18 cellular contexts compared by ENCODE assay signal in genomic region chr11:109046284-109046992, GRCh38.
A peak's percentile ranks its signal among the peaks of the same experiment; 100 is the strongest.
DNase-seq lines count a peak whose midpoint lies in the region; ATAC-seq and TF ChIP-seq lines count a peak whose summit lies in the region.
"Had no signal": no experiment of that assay in that cellular context is flagged by ENCODE, and none has a peak within 500 bp of the region (broad histone marks: within the 10 kb centered on the region; RNA-seq: fewer than 3 reads in every experiment).

No MANE protein-coding gene starts in this region.

- H4K8ac ChIP-seq in mesenchymal stem cell (ENCODE audit: low read length): no peak overlapping the region

- no peaks in the 10 kb centered on the region for H3K79me1 ChIP-seq in mesenchymal stem cell (replicated peaks; ENCODE audit: low read length, poor library complexity, severe bottlenecking)

- H3K4me3 Mint-ChIP-seq in WTC11: no peak overlapping the region
- no peak overlapping the region for H3K4me3 Mint-ChIP-seq in activated CD4-positive, alpha-beta memory T cell treated with anti-CD3 and anti-CD28 coated beads, Interleukin-2, amount 10 ng/mL, durations not matched to agents 7 days and 5 days
- H3K4me3 Mint-ChIP-seq: CD14-positive monocyte; CD4-positive, alpha-beta memory T cell had no signal

- ATAC-seq in SK-N-SH treated with all-trans-retinoic acid at 6 μM for 48 hours: no peak
- peak; percentile 60; the same call in 1 of the 2 replicates for ATAC-seq in WTC11
- ATAC-seq: A549, GM12878 had no signal

- H3K4ac ChIP-seq in mesenchymal stem cell (ENCODE audit: low read depth in 1 of 2, low read length in 2 of 2): no peak overlapping the region

- no peak for TF ChIP-seq POLR2A in ovary (IDR thresholded peaks at IDR 0.05)

- POLR2A ChIA-PET in SK-N-SH (lab: Yijun Ruan, JAX): no interaction called here
- POLR2A ChIA-PET in WTC11 (lab: Charles Lee): no interaction called here
- POLR2A ChIA-PET in activated CD4-positive, alpha-beta memory T cell treated with anti-CD3 and anti-CD28 coated beads, Interleukin-2, amount 10 ng/mL, durations not matched to agents 7 days and 5 days (lab: Charles Lee): no interaction called here

- TF ChIP-seq RAD21 in SK-N-SH (IDR thresholded peaks at IDR 0.05; ENCODE audit: low read length): no peak

- H3K9me3 ChIP-seq in SK-N-SH: no peaks in the 10 kb centered on the region
- no peaks in the 10 kb centered on the region for H3K9me3 ChIP-seq in mesenchymal stem cell (ENCODE audit: control insufficient read depth, low read length)
- no peaks in the 10 kb centered on the region for H3K9me3 ChIP-seq in ascending aorta
- H3K9me3 ChIP-seq in ovary: no peaks in the 10 kb centered on the region
- H3K9me3 ChIP-seq: A549, BLaER1, HAP-1 had no signal

- intact Hi-C loops in ascending aorta (cut with DNase I): no loop called here
- intact Hi-C loops in ovary (cut with DNase I): no loop called here

- no peaks in the 10 kb centered on the region for H3K36me3 Mint-ChIP-seq in WTC11
- H3K36me3 Mint-ChIP-seq in activated CD4-positive, alpha-beta memory T cell treated with anti-CD3 and anti-CD28 coated beads, Interleukin-2, amount 10 ng/mL, durations not matched to agents 7 days and 5 days (ENCODE audit: low read depth): no peaks in the 10 kb centered on the region
- H3K36me3 Mint-ChIP-seq: CD14-positive monocyte; CD4-positive, alpha-beta memory T cell had no signal

- H3K4me3 ChIP-seq in SK-N-SH (ENCODE audit: low read depth in 2 of 2, low read length in 1 of 2) (no peak overlapping the region), mesenchymal stem cell (ENCODE audit: insufficient read depth in 1 of 2, low read depth in 1 of 2, low read length in 2 of 2) (no peak overlapping the region), ascending aorta (no peak overlapping the region), ovary (no peak overlapping the region)
- H3K4me3 ChIP-seq: A549, BLaER1, GM12878, HAP-1 had no signal

- no peak for DNase-seq in SK-N-SH
- no peak for DNase-seq in WTC11 (ENCODE audit: low spot score)
- no peak for DNase-seq in mesenchymal stem cell
- no peak for DNase-seq in activated CD4-positive, alpha-beta memory T cell treated with anti-CD3 and anti-CD28 coated beads, Interleukin-2, amount 10 ng/mL, durations not matched to agents 7 days and 5 days
- no peak for DNase-seq in COLO668 (lab: John Stamatoyannopoulos, UW; ENCODE audit: unreplicated experiment)
- DNase-seq in ascending aorta (ENCODE audit: low spot score in 2 of 2): no peak
- DNase-seq in ovary: no peak
- DNase-seq: AML-193; Calu3; CD4-positive, alpha-beta memory T cell; DMS79 treated with DMSO at 0.1 percent for 48 hours had no signal

- H3K9ac ChIP-seq in SK-N-SH (no peak overlapping the region), mesenchymal stem cell (ENCODE audit: low read length) (no peak overlapping the region)
- H3K9ac ChIP-seq: BLaER1 had no signal

- peaks cover 5% of the 10 kb centered on the region for H3F3A ChIP-seq in SK-N-SH (replicated peaks; ENCODE audit: insufficient read depth)

- H4K91ac ChIP-seq in mesenchymal stem cell (ENCODE audit: low read length): no peak overlapping the region

- H2BK120ac ChIP-seq in mesenchymal stem cell (ENCODE audit: low read depth, low read length): no peak overlapping the region

- H3K36me3 ChIP-seq in SK-N-SH (replicated peaks in 1 of 2; ENCODE audit: control insufficient read depth in 1 of 2, insufficient read depth in 2 of 2, low read length in 1 of 2) (no peaks in the 10 kb centered on the region), mesenchymal stem cell (ENCODE audit: control insufficient read depth in 1 of 2, insufficient read depth in 2 of 2, low read depth in 1 of 2, low read length in 2 of 2) (no peaks in the 10 kb centered on the region), ascending aorta (no peaks in the 10 kb centered on the region), ovary (no peaks in the 10 kb centered on the region)
- H3K36me3 ChIP-seq: BLaER1, HAP-1 had no signal

- H2AFZ ChIP-seq in SK-N-SH (ENCODE audit: low read depth) (0 out of 2 replicates have a peak overlapping the region, but pooled peaks have one; percentile 58), mesenchymal stem cell (ENCODE audit: low read depth, low read length) (no peak overlapping the region)

- peaks cover 0 to 2% of the 10 kb centered on the region in 2 experiments; a peak in 2 of 4 replicates for H3K4me1 ChIP-seq in SK-N-SH (ENCODE audit: control insufficient read depth in 1 of 2, insufficient read depth in 2 of 2, low read depth in 1 of 2, low read length in 1 of 2)
- H3K4me1 ChIP-seq in mesenchymal stem cell (ENCODE audit: control insufficient read depth, insufficient read depth, low read depth, low read length): no peaks in the 10 kb centered on the region
- H3K4me1 ChIP-seq in ascending aorta: no peaks in the 10 kb centered on the region
- no peaks in the 10 kb centered on the region for H3K4me1 ChIP-seq in ovary (ENCODE audit: insufficient read depth)
- H3K4me1 ChIP-seq: A549, BLaER1 had no signal

- no peak overlapping the region for H3K27ac Mint-ChIP-seq in WTC11
- no peak overlapping the region for H3K27ac Mint-ChIP-seq in activated CD4-positive, alpha-beta memory T cell treated with anti-CD3 and anti-CD28 coated beads, Interleukin-2, amount 10 ng/mL, durations not matched to agents 7 days and 5 days
- H3K27ac Mint-ChIP-seq: CD4-positive, alpha-beta memory T cell had no signal

- no peaks in the 10 kb centered on the region for H3K9me3 Mint-ChIP-seq in WTC11
- no peaks in the 10 kb centered on the region for H3K9me3 Mint-ChIP-seq in activated CD4-positive, alpha-beta memory T cell treated with anti-CD3 and anti-CD28 coated beads, Interleukin-2, amount 10 ng/mL, durations not matched to agents 7 days and 5 days

- no peaks in the 10 kb centered on the region for H4K20me1 ChIP-seq in SK-N-SH (ENCODE audit: insufficient read depth)
- H4K20me1 ChIP-seq: BLaER1 had no signal

- H3K23ac ChIP-seq in mesenchymal stem cell (ENCODE audit: low read length in 2 of 2): no peak overlapping the region

- peak overlapping the region; percentile 33 for H2AK5ac ChIP-seq in mesenchymal stem cell (ENCODE audit: low read length, severe bottlenecking)

- no peak overlapping the region for H2BK5ac ChIP-seq in mesenchymal stem cell (ENCODE audit: low read depth, low read length, poor library complexity, severe bottlenecking)

- no peaks in the 10 kb centered on the region for H3K27me3 Mint-ChIP-seq in WTC11 (ENCODE audit: low read depth)
- peaks cover 2% of the 10 kb centered on the region for H3K27me3 Mint-ChIP-seq in activated CD4-positive, alpha-beta memory T cell treated with anti-CD3 and anti-CD28 coated beads, Interleukin-2, amount 10 ng/mL, durations not matched to agents 7 days and 5 days
- H3K27me3 Mint-ChIP-seq: CD4-positive, alpha-beta memory T cell had no signal

- H3K14ac ChIP-seq in mesenchymal stem cell (ENCODE audit: low read length in 2 of 2): no peak overlapping the region

- no peaks in the 10 kb centered on the region for H3K79me2 ChIP-seq in SK-N-SH (ENCODE audit: insufficient read depth)

- H3K27me3 ChIP-seq in SK-N-SH (ENCODE audit: insufficient read depth): no peaks in the 10 kb centered on the region
- H3K27me3 ChIP-seq in mesenchymal stem cell (ENCODE audit: control insufficient read depth in 1 of 2, insufficient read depth in 1 of 2, low read length in 2 of 2): no peaks in the 10 kb centered on the region
- H3K27me3 ChIP-seq in ascending aorta: no peaks in the 10 kb centered on the region
- no peaks in the 10 kb centered on the region for H3K27me3 ChIP-seq in ovary
- H3K27me3 ChIP-seq: BLaER1 had no signal

- H3K4me1 Mint-ChIP-seq in WTC11: peaks cover 18% of the 10 kb centered on the region
- peaks cover 1% of the 10 kb centered on the region for H3K4me1 Mint-ChIP-seq in activated CD4-positive, alpha-beta memory T cell treated with anti-CD3 and anti-CD28 coated beads, Interleukin-2, amount 10 ng/mL, durations not matched to agents 7 days and 5 days
- H3K4me1 Mint-ChIP-seq: CD14-positive monocyte; CD4-positive, alpha-beta memory T cell had no signal

- H3K27ac ChIP-seq in SK-N-SH (ENCODE audit: low read depth in 2 of 2, low read length in 1 of 2) (no peak overlapping the region), mesenchymal stem cell (ENCODE audit: low read length, poor library complexity, severe bottlenecking) (no peak overlapping the region), ascending aorta (no peak overlapping the region), ovary (no peak overlapping the region)
- H3K27ac ChIP-seq: 22Rv1, A549, BLaER1 had no signal

- no peak for TF ChIP-seq EP300 in SK-N-SH (IDR thresholded peaks at IDR 0.05; ENCODE audit: borderline replicate concordance in 1 of 2, low read depth in 1 of 2, low read length in 1 of 2)
- TF ChIP-seq EP300 in ovary (IDR thresholded peaks at IDR 0.05): no peak

- no peaks in the 10 kb centered on the region for H3K9me2 ChIP-seq in SK-N-SH

- H2BK15ac ChIP-seq in mesenchymal stem cell (ENCODE audit: low read depth, poor library complexity, severe bottlenecking): no peak overlapping the region

- CTCF ChIA-PET in SK-N-SH (lab: Yijun Ruan, JAX) (interaction anchor here (0.7 kb wide), 1 partner anchor 137 kb away, joined by 3 read pairs; no protein-coding TSS in a partner anchor), WTC11 (lab: Charles Lee) (interaction anchor here (1.0 kb wide), 1 partner anchor 378 kb away, joined by 3 read pairs; no protein-coding TSS in a partner anchor)
- CTCF ChIA-PET in activated CD4-positive, alpha-beta memory T cell treated with anti-CD3 and anti-CD28 coated beads, Interleukin-2, amount 10 ng/mL, durations not matched to agents 7 days and 5 days (lab: Charles Lee): no interaction called here

- no peak overlapping the region for H3K4me2 ChIP-seq in SK-N-SH
- no peak overlapping the region for H3K4me2 ChIP-seq in mesenchymal stem cell (ENCODE audit: low read length, poor library complexity, severe bottlenecking)
- H3K4me2 ChIP-seq: A549, BLaER1 had no signal

- 82% methylated on average over 11 of the region's 11 CpGs for WGBS in SK-N-SH (ENCODE audit: low lambda C conversion rate)
- WGBS in mesenchymal stem cell: 71% methylated on average over 8 of the region's 11 CpGs
- WGBS in ovary, 3 donors: 80 to 84% (median 83%) methylated on average over 11 of the region's 11 CpGs

- no peak overlapping the region for H3K18ac ChIP-seq in mesenchymal stem cell (ENCODE audit: low read depth in 1 of 2, low read length in 2 of 2)

- H2BK12ac ChIP-seq in mesenchymal stem cell (ENCODE audit: low read length in 2 of 2): no peak overlapping the region

- TF ChIP-seq CTCF in SK-N-SH (IDR thresholded peaks at IDR 0.05): no peak
- TF ChIP-seq CTCF in WTC11 (IDR thresholded peaks at IDR 0.05): no peak
- no peak for TF ChIP-seq CTCF in ascending aorta (IDR thresholded peaks at IDR 0.05)
- TF ChIP-seq CTCF in ovary (IDR thresholded peaks at IDR 0.05): no peak

TF ChIP-seq in SK-N-SH, 30 proteins besides CTCF, POLR2A, EP300 and RAD21 (continues in another document):
- TF ChIP-seq FOXM1 (IDR thresholded peaks at IDR 0.05; ENCODE audit: low read depth): no peak
- no peak for TF ChIP-seq TEAD4 (IDR thresholded peaks at IDR 0.05; ENCODE audit: borderline replicate concordance, insufficient read depth)

TF ChIP-seq in SK-N-SH treated with all-trans-retinoic acid at 6 μM for 48 hours, 23 proteins besides CTCF, POLR2A, EP300 and RAD21 (continues in another document):
- no peak for TF ChIP-seq ESRRG (CRISPR knock-in tag; IDR thresholded peaks at IDR 0.05)
- TF ChIP-seq ARNTL (CRISPR knock-in tag; IDR thresholded peaks at IDR 0.05; ENCODE audit: borderline replicate concordance, low read depth): no peak
